Comparison of ENCODE assay signal across 19 cellular contexts in the genomic region with DNA sequence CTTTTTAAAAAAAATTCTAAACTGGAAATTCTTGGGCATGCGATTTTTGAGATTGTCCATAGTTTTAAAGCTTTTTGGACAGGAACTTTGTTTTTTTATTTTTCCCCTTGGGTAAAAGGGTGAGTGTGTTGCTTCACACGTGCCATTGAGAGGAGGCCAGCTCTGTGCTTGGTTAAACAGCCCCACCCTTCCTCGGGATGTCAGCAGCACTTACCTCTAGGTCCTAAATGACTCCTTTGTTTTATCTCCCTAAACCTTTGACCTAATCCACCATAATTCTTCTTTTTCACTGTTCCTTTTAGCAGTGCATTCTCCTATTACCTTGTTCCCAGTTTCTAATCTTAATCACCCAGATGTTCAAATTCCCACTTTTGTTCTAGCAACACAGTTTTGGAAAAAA.
A peak's percentile ranks its signal among the peaks of the same experiment; 100 is the strongest.
DNase-seq lines count a peak whose midpoint lies in the region; ATAC-seq and TF ChIP-seq lines count a peak whose summit lies in the region.
"Had no signal": no experiment of that assay in that cellular context is flagged by ENCODE, and none has a peak within 500 bp of the region (broad histone marks: within the 10 kb centered on the region; RNA-seq: fewer than 3 reads in every experiment).

No MANE protein-coding gene starts in this region.

- TF ChIP-seq CTCF in HCT116 (IDR thresholded peaks at IDR 0.05 in 2 of 3, conservative IDR thresholded peaks at IDR 0.05 in 1 of 3; ENCODE audit: borderline replicate concordance in 1 of 3, insufficient read depth in 1 of 3, low read depth in 2 of 3, low read length in 2 of 3), result no peak
- no peak for TF ChIP-seq CTCF in SK-N-SH (IDR thresholded peaks at IDR 0.05)
- TF ChIP-seq CTCF in spleen (IDR thresholded peaks at IDR 0.05 in 8 of 11, conservative IDR thresholded peaks at IDR 0.05 in 3 of 11), result no peak
- TF ChIP-seq CTCF in right lobe of liver (IDR thresholded peaks at IDR 0.05), result no peak

- no peaks in the 10 kb centered on the region for H3K9me2 ChIP-seq in HCT116 (ENCODE audit: insufficient read depth)
- 0 out of 2 replicates have a peak, but pooled peaks cover 6% of the 10 kb centered on the region for H3K9me2 ChIP-seq in SK-N-SH

- H3K4me2 ChIP-seq in HCT116 (ENCODE audit: low read length) (peak overlapping the region; percentile 46), SK-N-SH (peak overlapping the region; percentile 27)

- H3K27ac Mint-ChIP-seq in activated T-helper 2 cell treated with anti-CD3 and anti-CD28 coated beads, Interferon-gamma antibody, Interleukin-2, Interleukin-4, amounts not matched to agents 10 μg/mL and 5 μg/mL and 100 μg/mL, durations not matched to agents 14 hours and 24 hours and 36 hours, result no peak overlapping the region
- H3K27ac Mint-ChIP-seq: activated CD4-positive, alpha-beta T cell treated with anti-CD3 and anti-CD28 coated beads, Interleukin-2, amount 10 ng/mL, durations not matched to agents 24 days and 14 days; CD14-positive monocyte; immature natural killer cell had no signal

- peaks cover 28% of the 10 kb centered on the region for H3F3A ChIP-seq in SK-N-SH (replicated peaks; ENCODE audit: insufficient read depth)

- intact Hi-C loops in HCT116 (cut with micrococcal nuclease) (no loop called here), left ventricle myocardium superior (cut with micrococcal nuclease) (no loop called here), spleen (cut with DNase I; ENCODE audit: low total_unique reads) (no loop called here), right lobe of liver (cut with DNase I) (no loop called here)
- intact Hi-C loops in activated T-helper 2 cell treated with anti-CD3 and anti-CD28 coated beads, Interferon-gamma antibody, Interleukin-2, Interleukin-4, amounts not matched to agents 10 μg/mL and 5 μg/mL and 100 μg/mL, durations not matched to agents 14 hours and 24 hours and 36 hours (cut with micrococcal nuclease), result no loop called here

- no peaks in the 10 kb centered on the region for H3K9me3 Mint-ChIP-seq in activated T-helper 2 cell treated with anti-CD3 and anti-CD28 coated beads, Interferon-gamma antibody, Interleukin-2, Interleukin-4, amounts not matched to agents 10 μg/mL and 5 μg/mL and 100 μg/mL, durations not matched to agents 14 hours and 24 hours and 36 hours
- H3K9me3 Mint-ChIP-seq: activated CD4-positive, alpha-beta T cell treated with anti-CD3 and anti-CD28 coated beads, Interleukin-2, amount 10 ng/mL, durations not matched to agents 24 days and 14 days had no signal

- no peak for TF ChIP-seq RAD21 in HCT116 (IDR thresholded peaks at IDR 0.05; ENCODE audit: low read depth)
- TF ChIP-seq RAD21 in SK-N-SH (IDR thresholded peaks at IDR 0.05; ENCODE audit: low read length), result no peak

- H3K4me3 ChIP-seq in HCT116 (replicated peaks in 1 of 2; ENCODE audit: low read depth in 1 of 2, low read length in 2 of 2), result peak overlapping the region in 1 of 2 experiments; percentile 1; a peak in 1 of 4 replicates
- H3K4me3 ChIP-seq in SK-N-SH (ENCODE audit: low read depth in 2 of 2, low read length in 1 of 2), result no peak overlapping the region
- no peak overlapping the region for H3K4me3 ChIP-seq in spleen
- no peak overlapping the region for H3K4me3 ChIP-seq in right lobe of liver
- H3K4me3 ChIP-seq: dorsolateral prefrontal cortex had no signal

- peak; percentile 81 for ATAC-seq in HCT116
- ATAC-seq in left ventricle myocardium superior, result peak; percentile 76
- no peak for ATAC-seq in right lobe of liver
- ATAC-seq in GM21528 (IDR thresholded peaks at IDR 0.05; ENCODE audit: low FRiP score, unreplicated experiment), result no peak
- ATAC-seq: activated T-cell treated with anti-CD3 and anti-CD28 coated beads, Interleukin-2, amount 50 U/mL, for 4 hours; Panc1 had no signal

- H2AFZ ChIP-seq in HCT116 (ENCODE audit: low read depth, low read length, poor library complexity, severe bottlenecking), result peak overlapping the region; percentile 66
- H2AFZ ChIP-seq in SK-N-SH (ENCODE audit: low read depth), result no peak overlapping the region

- no TSS peak for BruUV-seq in HCT116 (replicated peaks; lab: Mats Ljungman, UMichigan)

- TF ChIP-seq EP300 in SK-N-SH (IDR thresholded peaks at IDR 0.05; ENCODE audit: borderline replicate concordance in 1 of 2, low read depth in 1 of 2, low read length in 1 of 2), result no peak

- WGBS in SK-N-SH (ENCODE audit: low lambda C conversion rate), result 53% methylated on average over 3 of the region's 3 CpGs
- 55 to 72% (median 64%) methylated on average over 3 of the region's 3 CpGs for WGBS in spleen, 5 donors
- WGBS in right lobe of liver (ENCODE audit: insufficient coverage, low coverage, low lambda C conversion rate, missing lambda C conversion rate), result 25% methylated on average over 3 of the region's 3 CpGs

- H3K9ac ChIP-seq in HCT116 (ENCODE audit: low read length) (no peak overlapping the region), SK-N-SH (no peak overlapping the region)

- DNase-seq in HCT116 (ENCODE audit: low read depth, low spot score) (peak; percentile 18), SK-N-SH (no peak), left ventricle myocardium superior (peak; percentile 26), spleen (no peak), right lobe of liver (no peak)
- no peak for DNase-seq in activated naive CD4-positive, alpha-beta T cell treated with anti-CD3 and anti-CD28 coated beads, Interleukin-2, amount 50 U/mL, for 16 hours
- no peak for DNase-seq in activated T-helper 2 cell treated with anti-CD3 and anti-CD28 coated beads, Interferon-gamma antibody, Interleukin-2, Interleukin-4, amounts not matched to agents 10 μg/mL and 5 μg/mL and 100 μg/mL, durations not matched to agents 14 hours and 24 hours and 36 hours (ENCODE audit: low spot score)
- DNase-seq: activated CD4-positive, alpha-beta T cell treated with anti-CD3 and anti-CD28 coated beads, Interleukin-2, amount 10 ng/mL, durations not matched to agents 24 days and 14 days; activated T-cell treated with anti-CD3 and anti-CD28 coated beads, Interleukin-2, amount 50 U/mL, for 4 hours; dorsolateral prefrontal cortex; immature natural killer cell; KG1; NCI-H1436 treated with DMSO at 0.1 percent for 48 hours; NCI-H446; posterior cingulate gyrus; stimulated activated CD4-positive, alpha-beta T cell treated with anti-CD3 and anti-CD28 coated beads, Interleukin-4, amount 100 ng/mL, for 24 hours had no signal

- H3K4me3 Mint-ChIP-seq in activated T-helper 2 cell treated with anti-CD3 and anti-CD28 coated beads, Interferon-gamma antibody, Interleukin-2, Interleukin-4, amounts not matched to agents 10 μg/mL and 5 μg/mL and 100 μg/mL, durations not matched to agents 14 hours and 24 hours and 36 hours (ENCODE audit: low read depth), result no peak overlapping the region
- H3K4me3 Mint-ChIP-seq: activated CD4-positive, alpha-beta T cell treated with anti-CD3 and anti-CD28 coated beads, Interleukin-2, amount 10 ng/mL, durations not matched to agents 24 days and 14 days; activated T-cell treated with anti-CD3 and anti-CD28 coated beads, Interleukin-2, amount 50 U/mL, for 4 hours; CD14-positive monocyte; immature natural killer cell had no signal

- no peaks in the 10 kb centered on the region for H3K4me1 Mint-ChIP-seq in activated T-helper 2 cell treated with anti-CD3 and anti-CD28 coated beads, Interferon-gamma antibody, Interleukin-2, Interleukin-4, amounts not matched to agents 10 μg/mL and 5 μg/mL and 100 μg/mL, durations not matched to agents 14 hours and 24 hours and 36 hours (ENCODE audit: low read depth)
- H3K4me1 Mint-ChIP-seq: activated CD4-positive, alpha-beta T cell treated with anti-CD3 and anti-CD28 coated beads, Interleukin-2, amount 10 ng/mL, durations not matched to agents 24 days and 14 days; immature natural killer cell had no signal

- H3K9me3 ChIP-seq in HCT116 (ENCODE audit: control insufficient read depth in 1 of 2, insufficient read depth in 1 of 2, low read depth in 1 of 2, low read length in 2 of 2) (no peaks in the 10 kb centered on the region), SK-N-SH (no peaks in the 10 kb centered on the region), spleen (peaks cover 0 to 5% (median 0%) of the 10 kb centered on the region in 8 donors), right lobe of liver (no peaks in the 10 kb centered on the region)

- H4K20me1 ChIP-seq in HCT116 (ENCODE audit: insufficient read depth), result no peaks in the 10 kb centered on the region
- H4K20me1 ChIP-seq in SK-N-SH (ENCODE audit: insufficient read depth), result no peaks in the 10 kb centered on the region

- H3K4me1 ChIP-seq in HCT116 (ENCODE audit: control insufficient read depth in 1 of 2, insufficient read depth in 2 of 2, low read length in 2 of 2), result peaks cover 5 to 23% of the 10 kb centered on the region in 2 experiments; a peak in 3 of 4 replicates
- H3K4me1 ChIP-seq in SK-N-SH (ENCODE audit: control insufficient read depth in 1 of 2, insufficient read depth in 2 of 2, low read depth in 1 of 2, low read length in 1 of 2), result peaks cover 6 to 31% of the 10 kb centered on the region in 2 experiments
- peaks cover 0 to 7% (median 0%) of the 10 kb centered on the region in 6 donors for H3K4me1 ChIP-seq in spleen
- H3K4me1 ChIP-seq in right lobe of liver, result no peaks in the 10 kb centered on the region

- RAD21 ChIA-PET in HCT116 (lab: Charles Lee; ENCODE audit: low non-redundant PET in 1 of 2, low total read pairs in 2 of 2, uncharacterized antibody in 2 of 2, unreplicated experiment in 2 of 2), result no interaction called here

- H3K27me3 ChIP-seq in HCT116 (ENCODE audit: insufficient read depth, low read length), result no peaks in the 10 kb centered on the region
- H3K27me3 ChIP-seq in SK-N-SH (ENCODE audit: insufficient read depth), result no peaks in the 10 kb centered on the region
- H3K27me3 ChIP-seq in spleen (replicated peaks in 1 of 7), result no peaks in the 10 kb centered on the region
- no peaks in the 10 kb centered on the region for H3K27me3 ChIP-seq in right lobe of liver

- POLR2A ChIA-PET in HCT116 (lab: Charles Lee) (no interaction called here), SK-N-SH (lab: Yijun Ruan, JAX) (interaction anchor here (0.5 kb wide), 1 partner anchor 16 kb away, joined by 3 read pairs; no protein-coding TSS in a partner anchor)

- CTCF ChIA-PET in HCT116 (lab: Charles Lee), result no interaction called here
- CTCF ChIA-PET in SK-N-SH (lab: Yijun Ruan, JAX), result interaction anchor here (0.9 to 1.2 kb wide), 3 partner anchors 18 to 85 kb away, joined by 3 read pairs; no protein-coding TSS in a partner anchor

- H3K27me3 Mint-ChIP-seq in activated T-helper 2 cell treated with anti-CD3 and anti-CD28 coated beads, Interferon-gamma antibody, Interleukin-2, Interleukin-4, amounts not matched to agents 10 μg/mL and 5 μg/mL and 100 μg/mL, durations not matched to agents 14 hours and 24 hours and 36 hours (ENCODE audit: low read depth), result no peaks in the 10 kb centered on the region
- H3K27me3 Mint-ChIP-seq: activated CD4-positive, alpha-beta T cell treated with anti-CD3 and anti-CD28 coated beads, Interleukin-2, amount 10 ng/mL, durations not matched to agents 24 days and 14 days had no signal

- TF ChIP-seq POLR2A in HCT116 (IDR thresholded peaks at IDR 0.05; ENCODE audit: borderline replicate concordance, extremely low read depth, insufficient read depth, insufficient read length) (no peak), spleen (IDR thresholded peaks at IDR 0.05) (no peak), right lobe of liver (IDR thresholded peaks at IDR 0.05) (no peak)

- no peaks in the 10 kb centered on the region for H3K36me3 Mint-ChIP-seq in activated T-helper 2 cell treated with anti-CD3 and anti-CD28 coated beads, Interferon-gamma antibody, Interleukin-2, Interleukin-4, amounts not matched to agents 10 μg/mL and 5 μg/mL and 100 μg/mL, durations not matched to agents 14 hours and 24 hours and 36 hours (ENCODE audit: low read depth)
- H3K36me3 Mint-ChIP-seq: CD14-positive monocyte, immature natural killer cell had no signal

- H3K36me3 ChIP-seq in HCT116 (ENCODE audit: control insufficient read depth in 1 of 2, insufficient read depth in 2 of 2, low read length in 2 of 2) (no peaks in the 10 kb centered on the region), SK-N-SH (replicated peaks in 1 of 2; ENCODE audit: control insufficient read depth in 1 of 2, insufficient read depth in 2 of 2, low read length in 1 of 2) (no peaks in the 10 kb centered on the region), spleen (no peaks in the 10 kb centered on the region), right lobe of liver (no peaks in the 10 kb centered on the region)

- H3K27ac ChIP-seq in HCT116 (ENCODE audit: low read depth, low read length) (no peak overlapping the region), SK-N-SH (ENCODE audit: low read depth in 2 of 2, low read length in 1 of 2) (peak overlapping the region in 1 of 2 experiments; percentile 44; a peak in 2 of 4 replicates), spleen (peak overlapping the region in 7 of 8 donors; percentile 30 to 76 (median 68)), right lobe of liver (no peak overlapping the region)
- H3K27ac ChIP-seq: dorsolateral prefrontal cortex had no signal

- no peaks in the 10 kb centered on the region for H3K79me2 ChIP-seq in HCT116 (ENCODE audit: insufficient read depth, low read length)
- no peaks in the 10 kb centered on the region for H3K79me2 ChIP-seq in SK-N-SH (ENCODE audit: insufficient read depth)

Comparison
In these comparisons a context has a peak if more than half of its experiments do, and no peak if none do; other contexts are left out.
1. ATAC-seq: peak in HCT116 (single experiment) and left ventricle myocardium superior (single experiment); none in right lobe of liver (0 of 4) and GM21528 (single experiment).
2. DNase-seq: peak in HCT116 (single experiment) and left ventricle myocardium superior (single experiment); none in SK-N-SH (single experiment), spleen (single experiment), activated naive CD4-positive, alpha-beta T cell treated with anti-CD3 and anti-CD28 coated beads, Interleukin-2, amount 50 U/mL, for 16 hours (single experiment), activated T-helper 2 cell treated with anti-CD3 and anti-CD28 coated beads, Interferon-gamma antibody, Interleukin-2, Interleukin-4, amounts not matched to agents 10 μg/mL and 5 μg/mL and 100 μg/mL, durations not matched to agents 14 hours and 24 hours and 36 hours (single experiment) and right lobe of liver (0 of 3).
3. H3K27ac ChIP-seq: peak in spleen (7 of 8); none in HCT116 (single experiment) and right lobe of liver (0 of 3).